8 cellular contexts compared by ENCODE assay signal in genomic region chr5:126446498-126447224, GRCh38. TPM values are rescaled to one million over a fixed set of nuclear protein-coding genes. Genes with fewer than 3 reads are reported as not detected.
A peak's percentile ranks its signal among the peaks of the same experiment; 100 is the strongest.
DNase-seq lines count a peak whose midpoint lies in the region; ATAC-seq and TF ChIP-seq lines count a peak whose summit lies in the region.

No MANE protein-coding gene starts in this region.

- ATAC-seq in GM18508 (IDR thresholded peaks at IDR 0.05; ENCODE audit: insufficient read depth, unreplicated experiment), result peak; percentile 24
- ATAC-seq in HG03103 (IDR thresholded peaks at IDR 0.05; ENCODE audit: low read depth, unreplicated experiment), result peak; percentile 24
- ATAC-seq in GM19452 (IDR thresholded peaks at IDR 0.05; ENCODE audit: unreplicated experiment), result no peak

- H3K4me2 ChIP-seq in OCI-LY7 (ENCODE audit: low read length), result no peak overlapping the region

- H3K36me3 Mint-ChIP-seq in activated naive CD4-positive, alpha-beta T cell treated with anti-CD3 and anti-CD28 coated beads, Interleukin-2, amount 10 ng/mL, durations not matched to agents 7 days and 5 days, result peaks cover 14% of the 10 kb centered on the region
- H3K36me3 Mint-ChIP-seq in nephron (ENCODE audit: low read depth), result peaks cover 18% of the 10 kb centered on the region

- CTCF ChIA-PET in activated naive CD4-positive, alpha-beta T cell treated with anti-CD3 and anti-CD28 coated beads, Interleukin-2, amount 10 ng/mL, durations not matched to agents 7 days and 5 days (lab: Charles Lee), result interaction anchor here (1.0 to 3.3 kb wide), 3 partner anchors 18 to 53 kb away, joined by 3 to 14 read pairs (median 4); partner anchors contain the start of gene GRAMD2B
- CTCF ChIA-PET in OCI-LY7 (lab: Charles Lee; ENCODE audit: unreplicated experiment), result no interaction called here

- H3K9me3 Mint-ChIP-seq in activated naive CD4-positive, alpha-beta T cell treated with anti-CD3 and anti-CD28 coated beads, Interleukin-2, amount 10 ng/mL, durations not matched to agents 7 days and 5 days, result peaks cover 3% of the 10 kb centered on the region
- peaks cover 3% of the 10 kb centered on the region for H3K9me3 Mint-ChIP-seq in nephron

- BruUV-seq in OCI-LY7 (replicated peaks; lab: Mats Ljungman, UMichigan), result no TSS peak

- peaks cover 76% of the 10 kb centered on the region for H3K4me1 Mint-ChIP-seq in activated naive CD4-positive, alpha-beta T cell treated with anti-CD3 and anti-CD28 coated beads, Interleukin-2, amount 10 ng/mL, durations not matched to agents 7 days and 5 days
- peaks cover 44% of the 10 kb centered on the region for H3K4me1 Mint-ChIP-seq in nephron

- no peak for TF ChIP-seq CTCF in nephron (IDR thresholded peaks at IDR 0.05; ENCODE audit: unreplicated experiment in 3 of 3)
- no peak for TF ChIP-seq CTCF in OCI-LY7 (conservative IDR thresholded peaks at IDR 0.05; ENCODE audit: low read length)

- no peak overlapping the region for H2AFZ ChIP-seq in OCI-LY7 (ENCODE audit: low read length)

- no peaks in the 10 kb centered on the region for H3K9me2 ChIP-seq in OCI-LY7 (ENCODE audit: insufficient read depth, low read length)

- no peaks in the 10 kb centered on the region for H3K27me3 Mint-ChIP-seq in activated naive CD4-positive, alpha-beta T cell treated with anti-CD3 and anti-CD28 coated beads, Interleukin-2, amount 10 ng/mL, durations not matched to agents 7 days and 5 days
- H3K27me3 Mint-ChIP-seq in nephron (ENCODE audit: low read depth), result no peaks in the 10 kb centered on the region

- intact Hi-C loops in OCI-LY7 (cut with micrococcal nuclease; ENCODE audit: unreplicated experiment), result no loop called here

- H3K27ac ChIP-seq in OCI-LY7 (ENCODE audit: low read depth, low read length, poor library complexity, severe bottlenecking), result no peak overlapping the region

- no peaks in the 10 kb centered on the region for H3K4me1 ChIP-seq in OCI-LY7 (ENCODE audit: insufficient read depth, low read length, poor library complexity, severe bottlenecking)

- no peaks in the 10 kb centered on the region for H4K20me1 ChIP-seq in OCI-LY7 (ENCODE audit: insufficient read depth, low read length)

- H3K79me2 ChIP-seq in OCI-LY7 (ENCODE audit: insufficient read depth, low read depth, low read length), result no peaks in the 10 kb centered on the region

- POLR2A ChIA-PET in OCI-LY7 (lab: Charles Lee), result interaction anchor here (0.6 kb wide), 3 partner anchors 25 to 845 kb away, joined by 3 to 4 read pairs (median 3); no protein-coding TSS in a partner anchor

- H3K27ac Mint-ChIP-seq in activated naive CD4-positive, alpha-beta T cell treated with anti-CD3 and anti-CD28 coated beads, Interleukin-2, amount 10 ng/mL, durations not matched to agents 7 days and 5 days, result peak overlapping the region; percentile 57
- peak overlapping the region; percentile 80 to 92 (median 83) for H3K27ac Mint-ChIP-seq in nephron

- no peaks in the 10 kb centered on the region for H3K9me3 ChIP-seq in OCI-LY7 (ENCODE audit: low read length)

- H3K4me3 Mint-ChIP-seq in activated naive CD4-positive, alpha-beta T cell treated with anti-CD3 and anti-CD28 coated beads, Interleukin-2, amount 10 ng/mL, durations not matched to agents 7 days and 5 days, result no peak overlapping the region
- no peak overlapping the region for H3K4me3 Mint-ChIP-seq in nephron

- no peak overlapping the region for H3K4me3 ChIP-seq in OCI-LY7 (ENCODE audit: low read depth, low read length, poor library complexity, severe bottlenecking)

- peak; percentile 39 for DNase-seq in activated naive CD4-positive, alpha-beta T cell treated with anti-CD3 and anti-CD28 coated beads, Interleukin-2, amount 10 ng/mL, durations not matched to agents 7 days and 5 days
- DNase-seq in NCI-H524 (lab: John Stamatoyannopoulos, UW) (no peak), NCI-H187 (lab: John Stamatoyannopoulos, UW) (no peak), OCI-LY7 (ENCODE audit: low spot score) (no peak)

- H3K36me3 ChIP-seq in OCI-LY7 (ENCODE audit: insufficient read depth, low read length), result no peaks in the 10 kb centered on the region

RNA-seq across cellular contexts. Expression of gene GRAMD2B, which starts 23.5 kb away (rescaled TPM):
- not detected in 2 replicates for total RNA-seq in OCI-LY7 (2014; rRNA removed; shearing (Covaris generic))
- not detected in 2 replicates for total RNA-seq in OCI-LY7 (2022)
